1 cellular context compared by ENCODE assay signal in the genomic region with DNA sequence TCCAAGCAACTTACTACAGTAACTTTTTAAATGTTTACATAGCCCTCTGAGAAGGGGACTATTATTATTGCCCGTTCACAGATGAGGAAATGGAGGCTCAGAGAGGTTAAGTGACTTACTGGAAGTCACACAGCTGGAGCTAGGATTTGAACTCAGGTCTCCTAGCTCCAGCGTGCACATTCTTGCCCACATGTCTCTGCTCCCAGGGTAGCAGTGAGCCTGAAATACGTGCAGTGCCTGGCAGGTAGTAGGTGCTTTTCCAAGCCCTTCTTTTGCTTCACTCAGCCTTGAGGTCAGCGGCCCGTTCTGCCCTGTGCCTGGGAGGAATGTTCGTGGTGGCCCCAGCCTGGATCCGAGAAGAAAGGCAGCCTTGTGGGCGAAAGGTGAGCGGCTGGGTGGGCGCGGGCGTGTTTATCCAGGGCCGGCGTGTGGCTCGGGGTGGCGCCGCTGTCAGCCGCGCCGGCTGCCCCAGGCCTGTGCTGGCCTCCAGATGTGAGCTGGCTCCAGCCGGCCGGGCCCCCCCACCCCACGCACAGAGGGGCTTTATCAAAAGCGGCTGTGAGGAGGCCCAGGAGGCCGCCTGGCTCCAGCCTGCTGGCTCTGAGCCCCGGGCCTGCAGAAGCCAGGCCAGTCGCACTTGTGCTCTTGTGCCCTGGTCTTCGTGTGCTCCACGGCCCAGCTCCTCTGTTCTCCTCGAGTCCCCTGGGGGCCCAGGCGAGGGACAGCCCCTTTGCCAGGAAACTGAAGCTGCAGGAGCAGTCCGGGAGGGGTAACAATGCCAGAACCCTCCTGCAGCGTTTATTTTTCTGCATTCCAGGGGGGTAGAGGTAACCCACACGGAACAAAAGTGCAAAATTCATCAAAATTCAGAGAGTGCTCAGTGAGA.
TF ChIP-seq lines count a peak whose summit lies in the region.

No MANE protein-coding gene starts in this region.

TF ChIP-seq in HepG2, 621 proteins besides CTCF, POLR2A, EP300 and RAD21 (continued from another document and continues in another):
- TF ChIP-seq ZFAT (CRISPR knock-in tag; conservative IDR thresholded peaks at IDR 0.05) (no peak), HNF1A (IDR thresholded peaks at IDR 0.05; ENCODE audit: low read depth) (no peak), HNF1A (CRISPR knock-in tag; IDR thresholded peaks at IDR 0.05; ENCODE audit: borderline replicate concordance) (peak; percentile 67), ZBTB14 (CRISPR knock-in tag; IDR thresholded peaks at IDR 0.05) (no peak; the same call in 1 of the 2 replicates), REPIN1 (CRISPR knock-in tag; IDR thresholded peaks at IDR 0.05; ENCODE audit: borderline replicate concordance, low read depth) (no peak), ZNF775 (CRISPR knock-in tag; IDR thresholded peaks at IDR 0.05; ENCODE audit: borderline replicate concordance) (no peak), ZNF780A (CRISPR knock-in tag; IDR thresholded peaks at IDR 0.05) (no peak), ZNF329 (CRISPR knock-in tag; IDR thresholded peaks at IDR 0.05; ENCODE audit: low read depth) (no peak), ZNF644 (CRISPR knock-in tag; IDR thresholded peaks at IDR 0.05; ENCODE audit: low read depth) (no peak), ZMYM4 (CRISPR knock-in tag; IDR thresholded peaks at IDR 0.05) (peak; percentile 30; the same call in 1 of the 2 replicates), E2F1 (CRISPR knock-in tag; IDR thresholded peaks at IDR 0.05) (no peak), ZBTB7B (CRISPR knock-in tag; IDR thresholded peaks at IDR 0.05) (peak; percentile 93), ZBTB38 (CRISPR knock-in tag; IDR thresholded peaks at IDR 0.05) (peak; percentile 44), ZFP37 (CRISPR knock-in tag; IDR thresholded peaks at IDR 0.05; ENCODE audit: borderline replicate concordance) (no peak), STAT5B (CRISPR knock-in tag; IDR thresholded peaks at IDR 0.05) (no peak), ZNF605 (CRISPR knock-in tag; IDR thresholded peaks at IDR 0.05) (peak; percentile 84), DMAP1 (CRISPR knock-in tag; IDR thresholded peaks at IDR 0.05) (peak; percentile 56; the same call in 1 of the 2 replicates), NRL (CRISPR knock-in tag; IDR thresholded peaks at IDR 0.05; ENCODE audit: borderline replicate concordance) (peak; percentile 42; the same call in 1 of the 2 replicates), SMARCE1 (IDR thresholded peaks at IDR 0.05; ENCODE audit: borderline replicate concordance) (no peak), ZZZ3 (CRISPR knock-in tag; IDR thresholded peaks at IDR 0.05; ENCODE audit: borderline replicate concordance) (no peak), FOXA1 (IDR thresholded peaks at IDR 0.05) (no peak), FOXA1 (CRISPR knock-in tag; IDR thresholded peaks at IDR 0.05) (peak; percentile 47), HOXD1 (CRISPR knock-in tag; IDR thresholded peaks at IDR 0.05) (peak; percentile 56; the same call in 1 of the 2 replicates), CBX1 (IDR thresholded peaks at IDR 0.05; ENCODE audit: low read depth) (no peak), ATF7-NPFF (CRISPR knock-in tag; IDR thresholded peaks at IDR 0.05; ENCODE audit: low read depth) (peak; percentile 60; the same call in 1 of the 2 replicates), CREB3 (CRISPR knock-in tag; IDR thresholded peaks at IDR 0.05) (peak; percentile 75; the same call in 1 of the 2 replicates), MLLT10 (CRISPR knock-in tag; IDR thresholded peaks at IDR 0.05) (no peak), MXI1 (IDR thresholded peaks at IDR 0.05; ENCODE audit: borderline replicate concordance, low read depth, low read length) (no peak), SETDB1 (CRISPR knock-in tag; IDR thresholded peaks at IDR 0.05; ENCODE audit: borderline replicate concordance) (0 out of 2 replicates have a peak, but pooled peaks have one; percentile 68), IKZF5 (CRISPR knock-in tag; IDR thresholded peaks at IDR 0.05) (0 out of 2 replicates have a peak, but pooled peaks have one; percentile 9), PBX3 (CRISPR knock-in tag; IDR thresholded peaks at IDR 0.05; ENCODE audit: borderline replicate concordance) (0 out of 2 replicates have a peak, but pooled peaks have one; percentile 61), TP53 (CRISPR knock-in tag; conservative IDR thresholded peaks at IDR 0.05) (no peak), SNRNP70 (IDR thresholded peaks at IDR 0.05; ENCODE audit: low read depth, low read length) (no peak), CREM (IDR thresholded peaks at IDR 0.05) (no peak), CREM (CRISPR knock-in tag; IDR thresholded peaks at IDR 0.05) (no peak), ZNF333 (CRISPR knock-in tag; IDR thresholded peaks at IDR 0.05; ENCODE audit: borderline replicate concordance) (no peak), ZNF691 (CRISPR knock-in tag; IDR thresholded peaks at IDR 0.05; ENCODE audit: borderline replicate concordance, low read depth) (peak; percentile 74; the same call in 1 of the 2 replicates), ZNF772 (CRISPR knock-in tag; IDR thresholded peaks at IDR 0.05) (peak; percentile 93; the same call in 1 of the 2 replicates), KDM2A (CRISPR knock-in tag; IDR thresholded peaks at IDR 0.05; ENCODE audit: borderline replicate concordance, low read depth) (peak; percentile 55), PATZ1 (CRISPR knock-in tag; IDR thresholded peaks at IDR 0.05) (peak; percentile 85)
- TF ChIP-seq, protein P1, sequence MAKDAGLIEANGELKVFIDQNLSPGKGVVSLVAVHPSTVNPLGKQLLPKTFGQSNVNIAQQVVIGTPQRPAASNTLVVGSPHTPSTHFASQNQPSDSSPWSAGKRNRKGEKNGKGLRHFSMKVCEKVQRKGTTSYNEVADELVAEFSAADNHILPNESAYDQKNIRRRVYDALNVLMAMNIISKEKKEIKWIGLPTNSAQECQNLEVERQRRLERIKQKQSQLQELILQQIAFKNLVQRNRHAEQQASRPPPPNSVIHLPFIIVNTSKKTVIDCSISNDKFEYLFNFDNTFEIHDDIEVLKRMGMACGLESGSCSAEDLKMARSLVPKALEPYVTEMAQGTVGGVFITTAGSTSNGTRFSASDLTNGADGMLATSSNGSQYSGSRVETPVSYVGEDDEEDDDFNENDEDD (CRISPR knock-in tag; IDR thresholded peaks at IDR 0.05; ENCODE audit: borderline replicate concordance), result peak; percentile 64; the same call in 1 of the 2 replicates
- TF ChIP-seq, protein P2, sequence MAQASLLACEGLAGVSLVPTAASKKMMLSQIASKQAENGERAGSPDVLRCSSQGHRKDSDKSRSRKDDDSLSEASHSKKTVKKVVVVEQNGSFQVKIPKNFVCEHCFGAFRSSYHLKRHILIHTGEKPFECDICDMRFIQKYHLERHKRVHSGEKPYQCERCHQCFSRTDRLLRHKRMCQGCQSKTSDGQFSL (CRISPR knock-in tag; IDR thresholded peaks at IDR 0.05), result peak; percentile 90
